Comparison of ENCODE assay signal across 7 cellular contexts in genomic region chr18:69790649-69791048, GRCh38.
"Had no signal": no experiment of that assay in that cellular context is flagged by ENCODE, and none has a peak within 500 bp of the region (broad histone marks: within the 10 kb centered on the region; RNA-seq: fewer than 3 reads in every experiment).

No MANE protein-coding gene starts in this region.

- FAIRE-seq: G401.6, GM12878, GM12891, GM12892, GM18507 had no signal

- ATAC-seq: GM12878 had no signal

- DNase-seq: GDM1, GF-D8 had no signal

- H3K4me3 ChIP-seq: GM12878 had no signal
